15 cellular contexts compared by ENCODE assay signal in the genomic region with DNA sequence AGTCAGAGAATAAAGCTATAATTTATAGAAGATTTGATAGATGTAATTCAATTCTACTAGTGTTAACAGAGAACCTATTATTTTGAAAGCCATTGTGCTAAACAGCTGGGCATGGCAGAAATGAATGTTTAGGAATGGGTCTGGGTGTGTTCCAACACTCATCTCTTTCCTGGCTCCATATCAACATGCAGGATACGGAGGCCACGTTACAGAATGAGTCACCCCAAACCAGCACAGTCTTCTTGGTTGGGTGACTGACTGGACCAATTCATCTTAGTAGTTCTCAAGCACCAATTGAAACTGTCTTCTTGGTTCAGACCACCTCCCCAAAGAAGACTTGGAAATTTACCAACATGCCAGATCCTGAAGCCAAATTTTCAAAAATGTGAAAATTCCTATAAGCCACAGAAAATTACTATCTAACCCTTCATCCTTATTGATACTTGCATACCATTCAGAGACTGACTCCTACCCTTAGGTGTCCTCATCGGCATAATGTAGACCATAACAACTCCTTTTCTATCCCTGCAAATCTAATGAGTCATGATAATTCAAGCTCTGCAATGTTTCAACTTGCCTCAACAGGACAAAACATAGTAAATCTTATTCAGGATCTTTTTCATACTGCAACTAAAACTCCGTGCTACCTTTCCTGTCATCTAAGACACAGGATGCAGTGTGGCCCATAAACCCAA. TPM values are rescaled to one million over a fixed set of nuclear protein-coding genes. Genes with fewer than 3 reads are reported as not detected.
A peak's percentile ranks its signal among the peaks of the same experiment; 100 is the strongest.
DNase-seq lines count a peak whose midpoint lies in the region; ATAC-seq and TF ChIP-seq lines count a peak whose summit lies in the region.
"Had no signal": no experiment of that assay in that cellular context is flagged by ENCODE, and none has a peak within 500 bp of the region (broad histone marks: within the 10 kb centered on the region; RNA-seq: fewer than 3 reads in every experiment).

No MANE protein-coding gene starts in this region.

- H3K27me3 ChIP-seq in MG63 (no peaks in the 10 kb centered on the region), dorsolateral prefrontal cortex (peaks cover 0 to 3% (median 0%) of the 10 kb centered on the region in 45 donors)
- H3K27me3 ChIP-seq: BLaER1, suprapubic skin had no signal

- no peaks in the 10 kb centered on the region for H3K36me3 Mint-ChIP-seq in naive thymus-derived CD8-positive, alpha-beta T cell

- DNase-seq in DMS 273 (lab: John Stamatoyannopoulos, UW; ENCODE audit: unreplicated experiment) (peak; percentile 51), MG63 (peak; percentile 27), astrocyte of the spinal cord (ENCODE audit: low read depth, low spot score) (peak; percentile 58), iris pigment epithelial cell (ENCODE audit: low read depth) (peak; percentile 51), amygdala (lab: John Stamatoyannopoulos, UW) (no peak), dorsolateral prefrontal cortex (no peak)
- no peak for DNase-seq in effector CD4-positive, alpha-beta T cell
- no peak for DNase-seq in naive thymus-derived CD8-positive, alpha-beta T cell
- DNase-seq: hippocampal formation, WERI-Rb-1 had no signal

- peaks cover 0 to 2% (median 0%) of the 10 kb centered on the region in 9 donors for H3K9me3 Mint-ChIP-seq in naive thymus-derived CD8-positive, alpha-beta T cell

- H3K27ac ChIP-seq in dorsolateral prefrontal cortex = no peak overlapping the region
- H3K27ac ChIP-seq: BLaER1, prostate gland, suprapubic skin, WERI-Rb-1 had no signal

- H3K4me1 Mint-ChIP-seq in naive thymus-derived CD8-positive, alpha-beta T cell = no peaks in the 10 kb centered on the region

- no peak for ATAC-seq in naive thymus-derived CD8-positive, alpha-beta T cell
- ATAC-seq: left lobe of liver had no signal

- no peak overlapping the region for H3K27ac Mint-ChIP-seq in naive thymus-derived CD8-positive, alpha-beta T cell

- peaks cover 0 to 23% (median 2%) of the 10 kb centered on the region in 5 donors for H3K27me3 Mint-ChIP-seq in naive thymus-derived CD8-positive, alpha-beta T cell

- TF ChIP-seq CTCF in astrocyte of the spinal cord (IDR thresholded peaks at IDR 0.05; ENCODE audit: low read depth, low read length) (no peak), dorsolateral prefrontal cortex (IDR thresholded peaks at IDR 0.05 in 54 of 56, conservative IDR thresholded peaks at IDR 0.05 in 2 of 56; ENCODE audit: low read depth in 1 of 56, partially characterized antibody in 56 of 56) (no peak)

- no peaks in the 10 kb centered on the region for H3K9me3 ChIP-seq in MG63
- H3K9me3 ChIP-seq: BLaER1, prostate gland, suprapubic skin had no signal

- no peaks in the 10 kb centered on the region for H3K36me3 ChIP-seq in MG63
- H3K36me3 ChIP-seq: BLaER1, prostate gland, suprapubic skin, WERI-Rb-1 had no signal

- intact Hi-C loops in dorsolateral prefrontal cortex (cut with DNase I) = no loop called here

- in situ Hi-C loops in astrocyte of the spinal cord (cut with HindIII; ENCODE audit: low sequenced_read_pairs) = no loop called here

- H3K4me3 Mint-ChIP-seq in naive thymus-derived CD8-positive, alpha-beta T cell = no peak overlapping the region

- POLR2A ChIA-PET in naive thymus-derived CD8-positive, alpha-beta T cell (lab: Charles Lee) = no interaction called here

- H3K4me3 ChIP-seq in MG63 = no peak overlapping the region
- H3K4me3 ChIP-seq in astrocyte of the spinal cord (ENCODE audit: low read depth, low read length) = no peak overlapping the region
- no peak overlapping the region for H3K4me3 ChIP-seq in dorsolateral prefrontal cortex
- H3K4me3 ChIP-seq: BLaER1, prostate gland, suprapubic skin had no signal

RNA-seq across cellular contexts. Expression of a gene that starts 52.0 kb away (rescaled TPM):
- total RNA-seq in MG63 (2014; rRNA removed; shearing (Covaris generic); ENCODE audit: low replicate concordance) = not detected in 2 replicates
- not detected for total RNA-seq in dorsolateral prefrontal cortex
- not detected for total RNA-seq in naive thymus-derived CD8-positive, alpha-beta T cell
- polyA plus RNA-seq in naive thymus-derived CD8-positive, alpha-beta T cell = not detected
- total RNA-seq: cardiac septum, left lobe of liver, prostate gland, suprapubic skin had no signal

Comparison
In these comparisons a context has a peak if more than half of its experiments do, and no peak if none do; other contexts are left out.
1. DNase-seq: peak in DMS 273 (single experiment), MG63 (single experiment), astrocyte of the spinal cord (single experiment) and iris pigment epithelial cell (single experiment); none in amygdala (0 of 56), dorsolateral prefrontal cortex (0 of 10), effector CD4-positive, alpha-beta T cell (single experiment) and naive thymus-derived CD8-positive, alpha-beta T cell (0 of 10).